Comparison of ENCODE assay signal across 8 cellular contexts in the genomic region with DNA sequence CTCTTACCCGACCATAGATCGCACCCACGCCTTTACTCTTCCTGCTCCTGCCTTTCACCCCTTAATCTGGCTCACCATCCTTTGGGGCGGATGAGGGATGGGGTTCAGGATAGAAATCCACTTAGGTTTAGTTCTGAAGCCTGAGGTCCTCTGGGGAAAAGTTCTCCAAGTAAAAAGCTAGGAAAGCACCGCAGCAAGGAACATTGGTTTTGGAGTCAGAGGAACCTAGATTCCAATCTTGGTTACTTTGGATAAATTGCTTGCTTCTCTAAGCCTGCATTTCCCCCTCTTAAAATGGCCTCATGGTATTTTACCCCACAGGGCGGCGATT. TPM values are rescaled to one million over a fixed set of nuclear protein-coding genes. Genes with fewer than 3 reads are reported as not detected.
A peak's percentile ranks its signal among the peaks of the same experiment; 100 is the strongest.
DNase-seq lines count a peak whose midpoint lies in the region; ATAC-seq, FAIRE-seq and TF ChIP-seq lines count a peak whose summit lies in the region.
"Had no signal": no experiment of that assay in that cellular context is flagged by ENCODE, and none has a peak within 500 bp of the region (broad histone marks: within the 10 kb centered on the region; RNA-seq: fewer than 3 reads in every experiment).

No MANE protein-coding gene starts in this region.

- H3K9me2 ChIP-seq in hepatocyte (replicated peaks; ENCODE audit: insufficient read depth) = no peaks in the 10 kb centered on the region

- H3K36me3 ChIP-seq in HEK293 (ENCODE audit: control insufficient read depth in 2 of 2, insufficient read depth in 1 of 2, low read length in 2 of 2) = no peaks in the 10 kb centered on the region
- no peaks in the 10 kb centered on the region for H3K36me3 ChIP-seq in hepatocyte (replicated peaks; ENCODE audit: insufficient read depth, low read depth)

- H3K4me3 ChIP-seq in HEK293 (ENCODE audit: low read depth, low read length) = peak overlapping the region; percentile 63; the same call in 1 of the 2 replicates
- H3K4me3 ChIP-seq in hepatocyte = no peak overlapping the region

- H3K79me2 ChIP-seq in hepatocyte = peaks cover 35% of the 10 kb centered on the region

- POLR2A ChIA-PET in HEK293 (lab: Yijun Ruan, JAX) = interaction anchor here (0.6 to 2.5 kb wide), 3 partner anchors 43 to 386 kb away, joined by 4 to 10 read pairs (median 6); partner anchors contain the start of gene E2F2
- POLR2A ChIA-PET in WTC11 (lab: Charles Lee) = interaction anchor here (0.5 to 3.0 kb wide), 8 partner anchors 8 to 458 kb away, joined by 3 to 13 read pairs (median 4); no protein-coding TSS in a partner anchor

- no peak overlapping the region for H3K27ac ChIP-seq in HEK293 (ENCODE audit: extremely low read depth, low read depth, low read length)
- H3K27ac ChIP-seq in hepatocyte = peak overlapping the region; percentile 86

- H3K9me3 Mint-ChIP-seq in WTC11 = no peaks in the 10 kb centered on the region
- H3K9me3 Mint-ChIP-seq in stimulated activated naive B cell treated with anti-CD40 and anti-IgM and Interleukin-4, amounts not matched to agents 10 μg/mL and 1 μg/mL and 100 μg/mL, for 72 hours = no peaks in the 10 kb centered on the region

- no peaks in the 10 kb centered on the region for H3K36me3 Mint-ChIP-seq in WTC11
- no peaks in the 10 kb centered on the region for H3K36me3 Mint-ChIP-seq in stimulated activated naive B cell treated with anti-CD40 and anti-IgM and Interleukin-4, amounts not matched to agents 10 μg/mL and 1 μg/mL and 100 μg/mL, for 72 hours

- H3K9me3 ChIP-seq in HEK293 (ENCODE audit: control insufficient read depth, insufficient read depth, low read depth, low read length) (no peaks in the 10 kb centered on the region), hepatocyte (ENCODE audit: low read depth) (no peaks in the 10 kb centered on the region)

- H2AFZ ChIP-seq in hepatocyte = peak overlapping the region; percentile 27

- peaks cover 3% of the 10 kb centered on the region for H3K27me3 ChIP-seq in hepatocyte

- TF ChIP-seq CTCF in HEK293 (tag by site-specific recombination; IDR thresholded peaks at IDR 0.05) (no peak), WTC11 (IDR thresholded peaks at IDR 0.05) (no peak), hepatocyte (IDR thresholded peaks at IDR 0.05; ENCODE audit: poor library complexity) (no peak), D721Med (IDR thresholded peaks at IDR 0.05; ENCODE audit: insufficient read depth, missing control alignments) (no peak)

- ATAC-seq in WTC11 = no peak
- ATAC-seq in stimulated activated naive B cell treated with anti-CD40 and anti-IgM and Interleukin-4, amounts not matched to agents 10 μg/mL and 1 μg/mL and 100 μg/mL, for 72 hours (replicated peaks) = no peak

- CTCF ChIA-PET in HEK293 (lab: Yijun Ruan, JAX) (interaction anchor here (0.6 to 7.5 kb wide), 6 partner anchors 12 to 152 kb away, joined by 3 to 72 read pairs (median 5); no protein-coding TSS in a partner anchor), WTC11 (lab: Charles Lee) (interaction anchor here (0.7 to 7.3 kb wide), 12 partner anchors 11 to 287 kb away, joined by 3 to 146 read pairs (median 8); partner anchors contain the start of genes E2F2 and RPL11)

- peaks cover 44% of the 10 kb centered on the region for H3K4me1 Mint-ChIP-seq in WTC11
- H3K4me1 Mint-ChIP-seq in stimulated activated naive B cell treated with anti-CD40 and anti-IgM and Interleukin-4, amounts not matched to agents 10 μg/mL and 1 μg/mL and 100 μg/mL, for 72 hours = peaks cover 7 to 16% of the 10 kb centered on the region in 2 donors

- peaks cover 13% of the 10 kb centered on the region for H3K27me3 Mint-ChIP-seq in WTC11 (ENCODE audit: low read depth)
- H3K27me3 Mint-ChIP-seq in stimulated activated naive B cell treated with anti-CD40 and anti-IgM and Interleukin-4, amounts not matched to agents 10 μg/mL and 1 μg/mL and 100 μg/mL, for 72 hours = peaks cover 18 to 28% of the 10 kb centered on the region in 2 donors

- peak overlapping the region; percentile 86 for H3K4me2 ChIP-seq in hepatocyte

- 67% methylated on average over 7 of the region's 7 CpGs for WGBS in hepatocyte (ENCODE audit: low lambda C conversion rate, missing lambda C conversion rate)

- no peak for FAIRE-seq in D721Med (lab: Jason Lieb, UNC)
- FAIRE-seq: islet of Langerhans had no signal

- H3K4me1 ChIP-seq in HEK293 (ENCODE audit: control insufficient read depth, insufficient read depth, low read length) = no peaks in the 10 kb centered on the region
- peaks cover 7% of the 10 kb centered on the region for H3K4me1 ChIP-seq in hepatocyte (ENCODE audit: insufficient read depth)

- H3K27ac Mint-ChIP-seq in WTC11 = peak overlapping the region; percentile 96
- no peak overlapping the region for H3K27ac Mint-ChIP-seq in stimulated activated naive B cell treated with anti-CD40 and anti-IgM and Interleukin-4, amounts not matched to agents 10 μg/mL and 1 μg/mL and 100 μg/mL, for 72 hours

- H4K20me1 ChIP-seq in hepatocyte (ENCODE audit: insufficient read depth, poor library complexity, severe bottlenecking) = peaks cover 4% of the 10 kb centered on the region

- DNase-seq in WTC11 (ENCODE audit: low spot score) (no peak), hepatocyte (ENCODE audit: low spot score) (no peak), RPMI8226 (no peak), D721Med (ENCODE audit: insufficient read length, low spot score) (no peak), anterior cingulate cortex (lab: John Stamatoyannopoulos, UW) (no peak)
- no peak for DNase-seq in stimulated activated naive B cell treated with anti-CD40 and anti-IgM and Interleukin-4, amounts not matched to agents 10 μg/mL and 1 μg/mL and 100 μg/mL, for 72 hours

- peak overlapping the region; percentile 82 for H3K4me3 Mint-ChIP-seq in WTC11
- H3K4me3 Mint-ChIP-seq in stimulated activated naive B cell treated with anti-CD40 and anti-IgM and Interleukin-4, amounts not matched to agents 10 μg/mL and 1 μg/mL and 100 μg/mL, for 72 hours = peak overlapping the region; percentile 85 to 90

TF ChIP-seq in HEK293, 187 proteins besides CTCF, POLR2A, EP300 and RAD21 (continues in another document):
- TF ChIP-seq ZNF664 (tag by site-specific recombination; IDR thresholded peaks at IDR 0.05) = no peak
- no peak for TF ChIP-seq ZNF776 (tag by site-specific recombination; IDR thresholded peaks at IDR 0.05; ENCODE audit: borderline replicate concordance)
- TF ChIP-seq, protein P1, sequence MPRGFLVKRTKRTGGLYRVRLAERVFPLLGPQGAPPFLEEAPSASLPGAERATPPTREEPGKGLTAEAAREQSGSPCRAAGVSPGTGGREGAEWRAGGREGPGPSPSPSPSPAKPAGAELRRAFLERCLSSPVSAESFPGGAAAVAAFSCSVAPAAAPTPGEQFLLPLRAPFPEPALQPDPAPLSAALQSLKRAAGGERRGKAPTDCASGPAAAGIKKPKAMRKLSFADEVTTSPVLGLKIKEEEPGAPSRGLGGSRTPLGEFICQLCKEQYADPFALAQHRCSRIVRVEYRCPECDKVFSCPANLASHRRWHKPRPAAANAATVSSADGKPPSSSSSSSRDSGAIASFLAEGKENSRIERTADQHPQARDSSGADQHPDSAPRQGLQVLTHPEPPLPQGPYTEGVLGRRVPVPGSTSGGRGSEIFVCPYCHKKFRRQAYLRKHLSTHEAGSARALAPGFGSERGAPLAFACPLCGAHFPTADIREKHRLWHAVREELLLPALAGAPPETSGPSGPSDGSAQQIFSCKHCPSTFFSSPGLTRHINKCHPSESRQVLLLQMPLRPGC (tag by site-specific recombination; IDR thresholded peaks at IDR 0.05) = no peak
- no peak for TF ChIP-seq SCRT1 (tag by site-specific recombination; IDR thresholded peaks at IDR 0.05; ENCODE audit: borderline replicate concordance)
- TF ChIP-seq, protein P2, sequence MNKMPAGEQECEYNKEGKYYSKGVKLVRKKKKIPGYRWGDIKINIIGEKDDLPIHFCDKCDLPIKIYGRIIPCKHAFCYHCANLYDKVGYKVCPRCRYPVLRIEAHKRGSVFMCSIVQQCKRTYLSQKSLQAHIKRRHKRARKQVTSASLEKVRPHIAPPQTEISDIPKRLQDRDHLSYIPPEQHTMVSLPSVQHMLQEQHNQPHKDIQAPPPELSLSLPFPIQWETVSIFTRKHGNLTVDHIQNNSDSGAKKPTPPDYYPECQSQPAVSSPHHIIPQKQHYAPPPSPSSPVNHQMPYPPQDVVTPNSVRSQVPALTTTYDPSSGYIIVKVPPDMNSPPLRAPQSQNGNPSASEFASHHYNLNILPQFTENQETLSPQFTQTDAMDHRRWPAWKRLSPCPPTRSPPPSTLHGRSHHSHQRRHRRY (tag by site-specific recombination; IDR thresholded peaks at IDR 0.05) = no peak

TF ChIP-seq in WTC11, 78 proteins besides CTCF, POLR2A, EP300 and RAD21 (continues in another document):
- TF ChIP-seq MAX (CRISPR knock-in tag; IDR thresholded peaks at IDR 0.05) (no peak; the same call in 1 of the 2 replicates), NFE2L1 (CRISPR knock-in tag; IDR thresholded peaks at IDR 0.05) (no peak), SMAD4 (CRISPR knock-in tag; IDR thresholded peaks at IDR 0.05) (no peak), TP53 (CRISPR knock-in tag; IDR thresholded peaks at IDR 0.05) (no peak), RORB (CRISPR knock-in tag; IDR thresholded peaks at IDR 0.05) (no peak), ATF3 (CRISPR knock-in tag; conservative IDR thresholded peaks at IDR 0.05) (no peak)
- TF ChIP-seq, protein P3, sequence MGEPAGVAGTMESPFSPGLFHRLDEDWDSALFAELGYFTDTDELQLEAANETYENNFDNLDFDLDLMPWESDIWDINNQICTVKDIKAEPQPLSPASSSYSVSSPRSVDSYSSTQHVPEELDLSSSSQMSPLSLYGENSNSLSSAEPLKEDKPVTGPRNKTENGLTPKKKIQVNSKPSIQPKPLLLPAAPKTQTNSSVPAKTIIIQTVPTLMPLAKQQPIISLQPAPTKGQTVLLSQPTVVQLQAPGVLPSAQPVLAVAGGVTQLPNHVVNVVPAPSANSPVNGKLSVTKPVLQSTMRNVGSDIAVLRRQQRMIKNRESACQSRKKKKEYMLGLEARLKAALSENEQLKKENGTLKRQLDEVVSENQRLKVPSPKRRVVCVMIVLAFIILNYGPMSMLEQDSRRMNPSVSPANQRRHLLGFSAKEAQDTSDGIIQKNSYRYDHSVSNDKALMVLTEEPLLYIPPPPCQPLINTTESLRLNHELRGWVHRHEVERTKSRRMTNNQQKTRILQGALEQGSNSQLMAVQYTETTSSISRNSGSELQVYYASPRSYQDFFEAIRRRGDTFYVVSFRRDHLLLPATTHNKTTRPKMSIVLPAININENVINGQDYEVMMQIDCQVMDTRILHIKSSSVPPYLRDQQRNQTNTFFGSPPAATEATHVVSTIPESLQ (CRISPR knock-in tag; IDR thresholded peaks at IDR 0.05) = no peak

RNA-seq across cellular contexts. Expression of gene ASAP3, which starts 1.0 kb away (rescaled TPM):
- total RNA-seq in WTC11 (2021) (64.5 to 71.2 TPM (median 70.3 TPM) in 3 replicates), hepatocyte (34.2 and 45.1 TPM in 2 replicates)
- polyA plus RNA-seq in hepatocyte = 28.8 and 35.1 TPM in 2 replicates

RNA-seq across cellular contexts. Expression of gene E2F2, which starts 46.1 kb away (rescaled TPM):
- 4.9 to 5.6 TPM (median 5.4 TPM) in 3 replicates for total RNA-seq in WTC11 (2021)
- 0.76 and 1.2 TPM in 2 replicates for total RNA-seq in hepatocyte
- polyA plus RNA-seq in hepatocyte = 0.21 and 0.85 TPM in 2 replicates
